30 cellular contexts compared by ENCODE assay signal in the genomic region with DNA sequence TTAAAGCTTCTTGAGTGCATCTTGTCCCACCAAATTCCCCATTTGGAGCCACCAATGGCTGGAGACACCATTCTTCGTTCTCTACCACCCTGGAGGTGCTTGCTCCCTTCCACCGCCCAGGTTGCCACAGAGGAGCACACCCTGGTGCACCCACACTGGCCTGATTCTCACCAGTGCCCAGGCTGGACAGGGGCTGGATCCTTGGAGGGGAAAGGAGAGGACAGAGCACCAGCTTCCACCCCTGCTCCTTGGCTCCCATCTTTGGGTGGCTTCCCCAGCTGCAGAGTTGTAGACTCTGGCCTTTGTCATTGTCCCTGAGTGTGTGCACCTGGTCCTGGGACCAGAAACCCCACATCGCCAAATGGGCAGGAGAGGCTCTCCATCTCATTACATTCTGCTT. TPM values are rescaled to one million over a fixed set of nuclear protein-coding genes. Genes with fewer than 3 reads are reported as not detected.
"Had no signal": no experiment of that assay in that cellular context is flagged by ENCODE, and none has a peak within 500 bp of the region (broad histone marks: within the 10 kb centered on the region; RNA-seq: fewer than 3 reads in every experiment).

No MANE protein-coding gene starts in this region.

- H3K9me3 Mint-ChIP-seq: stimulated activated naive CD8-positive, alpha-beta T cell treated with anti-CD3 and anti-CD28 coated beads, Interleukin-15, Interleukin-2, amounts not matched to agents 100 ng/mL and 50 ng/mL, for 24 hours; type B pancreatic cell had no signal

- ATAC-seq: stimulated activated effector memory CD8-positive, alpha-beta T cell treated with anti-CD3 and anti-CD28 coated beads, Interleukin-12 subunit alpha, Interleukin-12 subunit beta, amount 100 ng/mL, for 72 hours; stimulated activated naive B cell treated with anti-CD40 and anti-IgM and Interleukin-4, amounts not matched to agents 10 μg/mL and 1 μg/mL and 100 μg/mL, for 72 hours; stimulated activated naive CD8-positive, alpha-beta T cell treated with anti-CD3 and anti-CD28 coated beads, Interleukin-15, amount 100 ng/mL, for 72 hours; stimulated activated naive CD8-positive, alpha-beta T cell treated with anti-CD3 and anti-CD28 coated beads, Interleukin-15, Interleukin-2, amounts not matched to agents 100 U/mL and 50 U/mL, for 24 hours; upper lobe of right lung had no signal

- H3K4me3 ChIP-seq: stomach, suprapubic skin, testis, thoracic aorta, thyroid gland, tibial artery, tibial nerve, transverse colon, upper lobe of left lung, upper lobe of right lung, uterus, vagina had no signal

- H3K27ac ChIP-seq: stomach, suprapubic skin, testis, thoracic aorta, thyroid gland, tibial artery, tibial nerve, transverse colon, upper lobe of left lung, upper lobe of right lung, uterus, vagina had no signal

- H3K36me3 Mint-ChIP-seq: stimulated activated memory B cell treated with anti-CD40 and anti-IgM and Interleukin-4, amounts not matched to agents 10 μg/mL and 1 μg/mL and 100 μg/mL, for 72 hours; stimulated activated naive B cell treated with anti-CD40 and anti-IgM and Interleukin-4, amounts not matched to agents 10 μg/mL and 1 μg/mL and 100 μg/mL, for 72 hours; type B pancreatic cell had no signal

- H3K36me3 ChIP-seq: stomach, suprapubic skin, thoracic aorta, thyroid gland, tibial artery, tibial nerve, transverse colon, upper lobe of left lung, upper lobe of right lung, uterus, vagina had no signal

- DNase-seq: stimulated activated CD4-positive, alpha-beta T cell treated with anti-CD3 and anti-CD28 coated beads, Interleukin-2, amount 100 ng/mL, for 48 hours; stimulated activated CD4-positive, alpha-beta T cell treated with anti-CD3 and anti-CD28 coated beads, Interleukin-4, amount 100 ng/mL, for 1 hour; stimulated activated CD4-positive, alpha-beta T cell treated with anti-CD3 and anti-CD28 coated beads, Interleukin-4, amount 100 ng/mL, for 24 hours; stimulated activated CD4-positive, alpha-beta T cell treated with anti-CD3 and anti-CD28 coated beads, Interleukin-4, amount 100 ng/mL, for 4 hours; stimulated activated CD8-positive, alpha-beta memory T cell treated with anti-CD3 and anti-CD28 coated beads, Interleukin-4, amount 100 ng/mL, for 48 hours; stimulated activated naive B cell treated with anti-CD40 and anti-IgM and Interleukin-4, amounts not matched to agents 10 μg/mL and 1 μg/mL and 100 μg/mL, for 72 hours; stimulated activated naive CD4-positive, alpha-beta T cell; stimulated activated naive CD4-positive, alpha-beta T cell treated with Interleukin-2 at 50 U/mL for 16 hours; stimulated activated naive CD8-positive, alpha-beta T cell treated with anti-CD3 and anti-CD28 coated beads, Interleukin-15, amount 100 ng/mL, for 72 hours; stimulated activated naive CD8-positive, alpha-beta T cell treated with anti-CD3 and anti-CD28 coated beads, Interleukin-15, Interleukin-2, amounts not matched to agents 100 U/mL and 50 U/mL, for 24 hours; stomach; substantia nigra; testis; thyroid gland; tibial artery; transverse colon; trophoblast cell; upper lobe of left lung; upper lobe of right lung; uterus had no signal

- H3K4me1 ChIP-seq: stomach, suprapubic skin, testis, thyroid gland, tibial artery, tibial nerve, transverse colon, upper lobe of left lung, upper lobe of right lung, uterus, vagina had no signal

- H3K9me3 ChIP-seq: suprapubic skin, testis, thoracic aorta, thyroid gland, tibial artery, transverse colon, upper lobe of left lung, upper lobe of right lung, uterus, vagina had no signal

- H3K4me1 Mint-ChIP-seq: stimulated activated memory B cell treated with anti-CD40 and anti-IgM and Interleukin-4, amounts not matched to agents 10 μg/mL and 1 μg/mL and 100 μg/mL, for 72 hours; stimulated activated naive B cell treated with anti-CD40 and anti-IgM and Interleukin-4, amounts not matched to agents 10 μg/mL and 1 μg/mL and 100 μg/mL, for 72 hours had no signal

- FAIRE-seq: urothelium cell line had no signal

- H3K27ac Mint-ChIP-seq: stimulated activated effector memory CD8-positive, alpha-beta T cell treated with anti-CD3 and anti-CD28 coated beads, Interleukin-12 subunit alpha, Interleukin-12 subunit beta, amount 100 ng/mL, for 72 hours; stimulated activated memory B cell treated with anti-CD40 and anti-IgM and Interleukin-4, amounts not matched to agents 10 μg/mL and 1 μg/mL and 100 μg/mL, for 72 hours; stimulated activated naive B cell treated with anti-CD40 and anti-IgM and Interleukin-4, amounts not matched to agents 10 μg/mL and 1 μg/mL and 100 μg/mL, for 72 hours; stimulated activated naive CD8-positive, alpha-beta T cell treated with anti-CD3 and anti-CD28 coated beads, Interleukin-15, amount 100 ng/mL, for 72 hours; stimulated activated naive CD8-positive, alpha-beta T cell treated with anti-CD3 and anti-CD28 coated beads, Interleukin-15, Interleukin-2, amounts not matched to agents 100 ng/mL and 50 ng/mL, for 24 hours; type B pancreatic cell had no signal

- H3K4me3 Mint-ChIP-seq: stimulated activated effector memory CD8-positive, alpha-beta T cell treated with anti-CD3 and anti-CD28 coated beads, Interleukin-12 subunit alpha, Interleukin-12 subunit beta, amount 100 ng/mL, for 72 hours; stimulated activated memory B cell treated with anti-CD40 and anti-IgM and Interleukin-4, amounts not matched to agents 10 μg/mL and 1 μg/mL and 100 μg/mL, for 72 hours; stimulated activated naive B cell treated with anti-CD40 and anti-IgM and Interleukin-4, amounts not matched to agents 10 μg/mL and 1 μg/mL and 100 μg/mL, for 72 hours; stimulated activated naive CD8-positive, alpha-beta T cell treated with anti-CD3 and anti-CD28 coated beads, Interleukin-15, amount 100 ng/mL, for 72 hours; stimulated activated naive CD8-positive, alpha-beta T cell treated with anti-CD3 and anti-CD28 coated beads, Interleukin-15, Interleukin-2, amounts not matched to agents 100 ng/mL and 50 ng/mL, for 24 hours; type B pancreatic cell had no signal

- H3K27me3 ChIP-seq: suprapubic skin, testis, thyroid gland, tibial artery, tibial nerve, transverse colon, upper lobe of left lung, upper lobe of right lung, uterus, vagina had no signal

RNA-seq across cellular contexts. Expression of gene CTSV, which starts 21.9 kb away (rescaled TPM):
- total RNA-seq: ureter had no signal
